ENCODE assay signal across 9 cellular contexts in genomic region chr15:84980196-84981053, GRCh38. TPM values are rescaled to one million over a fixed set of nuclear protein-coding genes. Genes with fewer than 3 reads are reported as not detected.
DNase-seq lines count a peak whose midpoint lies in the region; ATAC-seq, FAIRE-seq and TF ChIP-seq lines count a peak whose summit lies in the region.
"Had no signal": no experiment of that assay in that cellular context is flagged by ENCODE, and none has a peak within 500 bp of the region (broad histone marks: within the 10 kb centered on the region; RNA-seq: fewer than 3 reads in every experiment).

No MANE protein-coding gene starts in this region.

- H3K79me2 ChIP-seq in HepG2 (ENCODE audit: insufficient read depth, low read length): peaks cover 34% of the 10 kb centered on the region

- H3K9ac ChIP-seq in HepG2 (ENCODE audit: insufficient read depth, low read depth, low read length): peak overlapping the region; percentile 82

- H3K36me3 Mint-ChIP-seq in activated CD4-positive, alpha-beta T cell treated with anti-CD3 and anti-CD28 coated beads, Interleukin-2, amount 10 ng/mL, durations not matched to agents 7 days and 5 days (ENCODE audit: low read depth): peaks cover 1% of the 10 kb centered on the region

- peak overlapping the region; percentile 59 for H3K4me3 ChIP-seq in BJ (ENCODE audit: low read depth, low read length)
- H3K4me3 ChIP-seq in HepG2 (replicated peaks in 1 of 3; ENCODE audit: insufficient read depth in 1 of 3, low read depth in 2 of 3, low read length in 3 of 3): peak overlapping the region; percentile 85 to 91 (median 90)

- in situ Hi-C loops in HepG2 (cut with HindIII; ENCODE audit: extremely low pct_ligation_motif_present, low pct_unique_long_range_greater_than_20kb): no loop called here

- BruUV-seq in HepG2 (replicated peaks; lab: Mats Ljungman, UMichigan): TSS peak; percentile 31

- H3K27me3 Mint-ChIP-seq in activated CD4-positive, alpha-beta T cell treated with anti-CD3 and anti-CD28 coated beads, Interleukin-2, amount 10 ng/mL, durations not matched to agents 7 days and 5 days: peaks cover 6% of the 10 kb centered on the region

- H4K20me1 ChIP-seq in HepG2 (ENCODE audit: insufficient read depth, low read length): peaks cover 11% of the 10 kb centered on the region

- no peaks in the 10 kb centered on the region for H3K9me3 Mint-ChIP-seq in activated CD4-positive, alpha-beta T cell treated with anti-CD3 and anti-CD28 coated beads, Interleukin-2, amount 10 ng/mL, durations not matched to agents 7 days and 5 days

- H3K36me3 ChIP-seq in BJ (ENCODE audit: control insufficient read depth, insufficient read depth, low read length): no peaks in the 10 kb centered on the region
- H3K36me3 ChIP-seq in HepG2 (replicated peaks in 1 of 2; ENCODE audit: control insufficient read depth in 1 of 2, insufficient read depth in 2 of 2, low read length in 2 of 2): no peaks in the 10 kb centered on the region

- DNase-seq in BJ (ENCODE audit: low read depth) (peak; percentile 20), GM19238 (ENCODE audit: insufficient read length, low spot score) (peak; percentile 82), NCI-H510A (lab: John Stamatoyannopoulos, UW) (peak; percentile 58), dedifferentiated amniotic fluid mesenchymal stem cell (ENCODE audit: extremely low spot score) (peak; percentile 54), HepG2 (ENCODE audit: low spot score) (peak; percentile 75)
- DNase-seq in activated CD4-positive, alpha-beta T cell treated with anti-CD3 and anti-CD28 coated beads, Interleukin-2, amount 10 ng/mL, durations not matched to agents 7 days and 5 days: peak; percentile 90
- DNase-seq in stimulated activated CD4-positive, alpha-beta T cell treated with anti-CD3 and anti-CD28 coated beads, Interleukin-2, amount 100 ng/mL, for 48 hours: peak; percentile 74 to 76

- TF ChIP-seq POLR2A in HepG2 (IDR thresholded peaks at IDR 0.05; ENCODE audit: insufficient read depth in 1 of 2, low read depth in 2 of 2, low read length in 2 of 2): peak in 1 of 2 experiments; percentile 51; a peak in 2 of 4 replicates

- ATAC-seq in HG03432 (IDR thresholded peaks at IDR 0.05; ENCODE audit: unreplicated experiment) (peak; percentile 60), HepG2 (peak; percentile 77)

- H3K4me2 ChIP-seq in HepG2 (ENCODE audit: low read depth, low read length): peak overlapping the region; percentile 85

- TF ChIP-seq CTCF in BJ (IDR thresholded peaks at IDR 0.05; ENCODE audit: insufficient read depth, low read depth, low read length) (no peak), HepG2 (CRISPR knock-in tag; IDR thresholded peaks at IDR 0.05) (peak; percentile 34)

- peaks cover 45% of the 10 kb centered on the region for H3K4me1 Mint-ChIP-seq in activated CD4-positive, alpha-beta T cell treated with anti-CD3 and anti-CD28 coated beads, Interleukin-2, amount 10 ng/mL, durations not matched to agents 7 days and 5 days

- peak; percentile 40 for TF ChIP-seq RAD21 in HepG2 (CRISPR knock-in tag; IDR thresholded peaks at IDR 0.05)

- H2AFZ ChIP-seq in HepG2 (ENCODE audit: low read length): no peak overlapping the region

- H3K4me3 Mint-ChIP-seq in activated CD4-positive, alpha-beta T cell treated with anti-CD3 and anti-CD28 coated beads, Interleukin-2, amount 10 ng/mL, durations not matched to agents 7 days and 5 days: peak overlapping the region; percentile 91

- no peak; a peak in 1 of 4 replicates for TF ChIP-seq EP300 in HepG2 (IDR thresholded peaks at IDR 0.05; ENCODE audit: low read depth in 2 of 2, low read length in 2 of 2)
- no peak for TF ChIP-seq EP300 in HepG2 (CRISPR knock-in tag; IDR thresholded peaks at IDR 0.05; ENCODE audit: borderline replicate concordance)

- peaks cover 54% of the 10 kb centered on the region for H3K4me1 ChIP-seq in HepG2 (ENCODE audit: insufficient read depth, low read length)

- POLR2A ChIA-PET in BJ (lab: Charles Lee): no interaction called here
- POLR2A ChIA-PET in activated CD4-positive, alpha-beta T cell treated with anti-CD3 and anti-CD28 coated beads, Interleukin-2, amount 10 ng/mL, durations not matched to agents 7 days and 5 days (lab: Charles Lee): interaction anchor here (0.6 kb wide), 1 partner anchor 52 kb away, joined by 4 read pairs; no protein-coding TSS in a partner anchor
- POLR2A ChIA-PET in HepG2 (lab: Yijun Ruan, JAX): interaction anchor here (0.7 to 3.2 kb wide), 12 partner anchors 10 to 264 kb away, joined by 3 to 9 read pairs (median 4); partner anchors contain the start of gene SEC11A

- intact Hi-C loops in HepG2 (cut with micrococcal nuclease; ENCODE audit: unreplicated experiment): no loop called here

- no peak for FAIRE-seq in HepG2 (lab: Jason Lieb, UNC)
- FAIRE-seq: colon had no signal

- 4% methylated on average over 11 of the region's 66 CpGs for WGBS in HepG2 (ENCODE audit: low lambda C conversion rate)

- CTCF ChIA-PET in BJ (lab: Yijun Ruan, JAX): interaction anchor here (0.6 to 4.0 kb wide), 8 partner anchors 9 to 189 kb away, joined by 3 to 25 read pairs (median 5); no protein-coding TSS in a partner anchor
- CTCF ChIA-PET in activated CD4-positive, alpha-beta T cell treated with anti-CD3 and anti-CD28 coated beads, Interleukin-2, amount 10 ng/mL, durations not matched to agents 7 days and 5 days (lab: Charles Lee): interaction anchor here (0.5 to 2.5 kb wide), 12 partner anchors 8 to 862 kb away, joined by 3 to 11 read pairs (median 4); no protein-coding TSS in a partner anchor
- CTCF ChIA-PET in HepG2 (lab: Yijun Ruan, JAX; ENCODE audit: low intra/inter-chr PET ratio, low total read pairs): no interaction called here

- H3K27me3 ChIP-seq in BJ (ENCODE audit: control insufficient read depth, insufficient read depth, low read length) (no peaks in the 10 kb centered on the region), HepG2 (ENCODE audit: control insufficient read depth in 1 of 2, insufficient read depth in 2 of 2, low read length in 2 of 2) (peaks cover 3 to 11% of the 10 kb centered on the region in 2 experiments; a peak in 2 of 5 replicates)

- no peaks in the 10 kb centered on the region for H3K9me3 ChIP-seq in HepG2 (ENCODE audit: low read length)

- H3K27ac Mint-ChIP-seq in activated CD4-positive, alpha-beta T cell treated with anti-CD3 and anti-CD28 coated beads, Interleukin-2, amount 10 ng/mL, durations not matched to agents 7 days and 5 days: peak overlapping the region; percentile 98

- H3K27ac ChIP-seq in HepG2 (ENCODE audit: extremely low read length, insufficient read depth, low read length): peak overlapping the region; percentile 86

TF ChIP-seq in HepG2, 621 proteins besides CTCF, POLR2A, EP300 and RAD21 (continues in another document):
- TF ChIP-seq HNF1B (CRISPR knock-in tag; IDR thresholded peaks at IDR 0.05) (peak; percentile 70; the same call in 1 of the 2 replicates), ZBTB44 (CRISPR knock-in tag; IDR thresholded peaks at IDR 0.05) (no peak)

RNA-seq across cellular contexts. Expression of gene PDE8A, which starts 1.2 kb away (rescaled TPM):
- polyA plus RNA-seq in BJ (2011; rRNA removed) (22.5 and 29.5 TPM in 2 replicates), HepG2 (2011; rRNA removed) (41.2 and 48.5 TPM in 2 replicates)
- polyA minus RNA-seq in BJ (2011; rRNA and poly(A)+ RNA removed): 12.7 and 16.0 TPM in 2 replicates
- total RNA-seq in activated CD4-positive, alpha-beta T cell treated with anti-CD3 and anti-CD28 coated beads, Interleukin-2, amount 10 ng/mL, durations not matched to agents 7 days and 5 days: 10 to 100 TPM; 17.0 to 18.2 TPM
- 24.2 and 26.3 TPM in 2 replicates for total RNA-seq in HepG2 (2016; rRNA removed; fragmentation: Illumina TruSeq; extraction: Trizol)
- 46.8 and 50.2 TPM in 2 replicates for total RNA-seq in HepG2 (2016; cell fraction: cytosol; rRNA removed; fragmentation: Illumina TruSeq; extraction: Trizol; ENCODE audit: low read depth)
- total RNA-seq in HepG2 (2016; cell fraction: insoluble cytoplasmic fraction; rRNA removed; fragmentation: Illumina TruSeq; extraction: Trizol): 22.6 and 26.8 TPM in 2 replicates
- 33.9 and 39.4 TPM in 2 replicates for total RNA-seq in HepG2 (2016; cell fraction: membrane; rRNA removed; fragmentation: Illumina TruSeq; extraction: Trizol)
- total RNA-seq in HepG2 (2016; cell fraction: nucleus; rRNA removed; fragmentation: Illumina TruSeq; extraction: Trizol): 46.0 and 49.4 TPM in 2 replicates
- polyA plus RNA-seq in HepG2 (2011; cell fraction: cytosol; rRNA removed): 18.2 and 27.4 TPM in 2 replicates
- polyA plus RNA-seq in HepG2 (2011; cell fraction: nucleus; rRNA removed): 67.4 and 75.3 TPM in 2 replicates
- 25.2 and 25.7 TPM in 2 replicates for polyA plus RNA-seq in HepG2 (2012)
- 4.8 and 5.1 TPM in 2 replicates for polyA plus RNA-seq in HepG2 (2016; cell fraction: cytosol; fragmentation: Illumina TruSeq; extraction: Trizol; ENCODE audit: low read depth)
- polyA plus RNA-seq in HepG2 (2016; cell fraction: insoluble cytoplasmic fraction; fragmentation: Illumina TruSeq; extraction: Trizol; ENCODE audit: low read depth): 22.3 and 24.1 TPM in 2 replicates
- polyA plus RNA-seq in HepG2 (2016; cell fraction: membrane; fragmentation: Illumina TruSeq; extraction: Trizol; ENCODE audit: low read depth): 14.2 and 15.0 TPM in 2 replicates
- polyA plus RNA-seq in HepG2 (2016; cell fraction: nucleus; fragmentation: Illumina TruSeq; extraction: Trizol; ENCODE audit: insufficient read depth, low read depth): 82.8 and 84.3 TPM in 2 replicates
- 27.2 and 64.4 TPM in 2 replicates for polyA minus RNA-seq in HepG2 (2011; rRNA and poly(A)+ RNA removed; ENCODE audit: low replicate concordance)
- 24.8 and 25.2 TPM in 2 replicates for polyA minus RNA-seq in HepG2 (2011; cell fraction: cytosol; rRNA and poly(A)+ RNA removed)
- polyA minus RNA-seq in HepG2 (2011; cell fraction: nucleus; rRNA and poly(A)+ RNA removed): 124 and 137 TPM in 2 replicates

Comparison
In these comparisons a context has a peak if more than half of its experiments do, and no peak if none do; other contexts are left out.
1. Peak in every context shown above with its lines: DNase-seq, ATAC-seq, H3K4me3 ChIP-seq and H3K27ac ChIP-seq.
2. DNase-seq: peak in every context shown above with its lines; median percentile 90 in activated CD4-positive, alpha-beta T cell treated with anti-CD3 and anti-CD28 coated beads, Interleukin-2, amount 10 ng/mL, durations not matched to agents 7 days and 5 days; 82 in GM19238; 75 in HepG2; 75 in stimulated activated CD4-positive, alpha-beta T cell treated with anti-CD3 and anti-CD28 coated beads, Interleukin-2, amount 100 ng/mL, for 48 hours; 58 in NCI-H510A; 54 in dedifferentiated amniotic fluid mesenchymal stem cell; 20 in BJ.